Comparison of ENCODE assay signal across 8 cellular contexts in genomic region chr6:30463651-30464618, GRCh38. TPM values are rescaled to one million over a fixed set of nuclear protein-coding genes. Genes with fewer than 3 reads are reported as not detected.
A peak's percentile ranks its signal among the peaks of the same experiment; 100 is the strongest.
DNase-seq lines count a peak whose midpoint lies in the region; ATAC-seq and TF ChIP-seq lines count a peak whose summit lies in the region.

No MANE protein-coding gene starts in this region.

- peaks cover 12% of the 10 kb centered on the region for H3K9me3 Mint-ChIP-seq in activated CD8-positive, alpha-beta T cell treated with anti-CD3 and anti-CD28 coated beads, Interleukin-2, amount 10 ng/mL, durations not matched to agents 7 days and 5 days (ENCODE audit: insufficient read depth)
- H3K9me3 Mint-ChIP-seq in Caco-2 (ENCODE audit: unreplicated experiment) = no peaks in the 10 kb centered on the region

- peaks cover 91% of the 10 kb centered on the region for H3K27me3 ChIP-seq in Loucy (ENCODE audit: insufficient read depth, low read length, poor library complexity, severe bottlenecking)
- peaks cover 8% of the 10 kb centered on the region for H3K27me3 ChIP-seq in Caco-2 (replicated peaks; ENCODE audit: control insufficient read depth, insufficient read depth, low read length)

- DNase-seq in activated CD8-positive, alpha-beta T cell treated with anti-CD3 and anti-CD28 coated beads, Interleukin-2, amount 10 ng/mL, durations not matched to agents 7 days and 5 days = peak; percentile 78
- peak; percentile 64 for DNase-seq in glomerular visceral epithelial cell (ENCODE audit: extremely low spot score)
- DNase-seq in stimulated activated CD8-positive, alpha-beta memory T cell treated with anti-CD3 and anti-CD28 coated beads, Interleukin-15, amount 100 ng/mL, for 4 hours (ENCODE audit: low read depth in 2 of 2) = peak; percentile 39 to 52
- no peak for DNase-seq in DMS79 (lab: John Stamatoyannopoulos, UW)
- DNase-seq in Caco-2 = no peak

- peaks cover 9% of the 10 kb centered on the region for H4K20me1 ChIP-seq in Loucy (ENCODE audit: insufficient read depth, low read length, poor library complexity, severe bottlenecking)

- no peak overlapping the region for H3K9ac ChIP-seq in Loucy (ENCODE audit: low read depth, low read length, poor library complexity, severe bottlenecking)

- POLR2A ChIA-PET in activated CD8-positive, alpha-beta T cell treated with anti-CD3 and anti-CD28 coated beads, Interleukin-2, amount 10 ng/mL, durations not matched to agents 7 days and 5 days (lab: Charles Lee) = no interaction called here
- POLR2A ChIA-PET in Caco-2 (lab: Charles Lee) = no interaction called here

- H3K4me1 ChIP-seq in Loucy (ENCODE audit: insufficient read depth, low read length, poor library complexity, severe bottlenecking) = peaks cover 14% of the 10 kb centered on the region
- H3K4me1 ChIP-seq in Caco-2 = no peaks in the 10 kb centered on the region

- intact Hi-C loops in Caco-2 (cut with micrococcal nuclease; ENCODE audit: unreplicated experiment) = no loop called here

- no peaks in the 10 kb centered on the region for H3K79me2 ChIP-seq in Loucy (ENCODE audit: insufficient read depth, low read length)

- no peak overlapping the region for H2AFZ ChIP-seq in Loucy (ENCODE audit: low read length)

- H3K27ac Mint-ChIP-seq in activated CD8-positive, alpha-beta T cell treated with anti-CD3 and anti-CD28 coated beads, Interleukin-2, amount 10 ng/mL, durations not matched to agents 7 days and 5 days = no peak overlapping the region
- H3K27ac Mint-ChIP-seq in Caco-2 (ENCODE audit: unreplicated experiment) = no peak overlapping the region

- H3K27me3 Mint-ChIP-seq in activated CD8-positive, alpha-beta T cell treated with anti-CD3 and anti-CD28 coated beads, Interleukin-2, amount 10 ng/mL, durations not matched to agents 7 days and 5 days (ENCODE audit: low read depth) = peaks cover 80% of the 10 kb centered on the region
- peaks cover 65% of the 10 kb centered on the region for H3K27me3 Mint-ChIP-seq in Caco-2 (ENCODE audit: insufficient read depth, unreplicated experiment)

- H3K4me2 ChIP-seq in Loucy (ENCODE audit: low read depth, low read length, poor library complexity, severe bottlenecking) = peak overlapping the region; percentile 52

- H3K9me2 ChIP-seq in Loucy (replicated peaks; ENCODE audit: low read depth, low read length) = no peaks in the 10 kb centered on the region

- no peaks in the 10 kb centered on the region for H3F3A ChIP-seq in Loucy (ENCODE audit: low read depth)

- BruUV-seq in Caco-2 (replicated peaks; lab: Mats Ljungman, UMichigan) = no TSS peak

- H3K36me3 ChIP-seq in Loucy (ENCODE audit: insufficient read depth, low read length) (no peaks in the 10 kb centered on the region), Caco-2 (ENCODE audit: control insufficient read depth, insufficient read depth, low read length) (no peaks in the 10 kb centered on the region)

- peaks cover 29% of the 10 kb centered on the region for H3K4me1 Mint-ChIP-seq in activated CD8-positive, alpha-beta T cell treated with anti-CD3 and anti-CD28 coated beads, Interleukin-2, amount 10 ng/mL, durations not matched to agents 7 days and 5 days (ENCODE audit: low read depth)
- peaks cover 6% of the 10 kb centered on the region for H3K4me1 Mint-ChIP-seq in Caco-2 (ENCODE audit: low read depth, unreplicated experiment)

- no peaks in the 10 kb centered on the region for H3K9me3 ChIP-seq in Loucy (ENCODE audit: insufficient read depth, low read depth, low read length)
- H3K9me3 ChIP-seq in Caco-2 = no peaks in the 10 kb centered on the region

- no peak for TF ChIP-seq CTCF in Loucy (conservative IDR thresholded peaks at IDR 0.05; ENCODE audit: low read length)
- TF ChIP-seq CTCF in Caco-2 (IDR thresholded peaks at IDR 0.05; ENCODE audit: insufficient read depth in 1 of 2, low read depth in 1 of 2, low read length in 1 of 2, severe bottlenecking in 1 of 2, unreplicated experiment in 1 of 2) = no peak

- CTCF ChIA-PET in activated CD8-positive, alpha-beta T cell treated with anti-CD3 and anti-CD28 coated beads, Interleukin-2, amount 10 ng/mL, durations not matched to agents 7 days and 5 days (lab: Charles Lee) = interaction anchor here (0.8 to 6.1 kb wide), 8 partner anchors 9 to 133 kb away, joined by 3 to 44 read pairs (median 5); no protein-coding TSS in a partner anchor
- CTCF ChIA-PET in Caco-2 (lab: Charles Lee) = interaction anchor here (1.4 kb wide), 1 partner anchor 10 kb away, joined by 8 read pairs; no protein-coding TSS in a partner anchor

- peaks cover 2% of the 10 kb centered on the region for H3K36me3 Mint-ChIP-seq in activated CD8-positive, alpha-beta T cell treated with anti-CD3 and anti-CD28 coated beads, Interleukin-2, amount 10 ng/mL, durations not matched to agents 7 days and 5 days (ENCODE audit: low read depth)
- H3K36me3 Mint-ChIP-seq in Caco-2 (ENCODE audit: insufficient read depth, unreplicated experiment) = peaks cover 6% of the 10 kb centered on the region

- no peak overlapping the region for H3K4me3 Mint-ChIP-seq in activated CD8-positive, alpha-beta T cell treated with anti-CD3 and anti-CD28 coated beads, Interleukin-2, amount 10 ng/mL, durations not matched to agents 7 days and 5 days
- H3K4me3 Mint-ChIP-seq in Caco-2 (ENCODE audit: unreplicated experiment) = no peak overlapping the region

- peak overlapping the region; percentile 30 for H3K4me3 ChIP-seq in Loucy (ENCODE audit: low read length, poor library complexity, severe bottlenecking)
- no peak overlapping the region for H3K4me3 ChIP-seq in Caco-2 (ENCODE audit: low read depth, low read length)

- ATAC-seq in activated CD8-positive, alpha-beta T cell treated with anti-CD3 and anti-CD28 coated beads, Interleukin-2, amount 10 ng/mL, durations not matched to agents 7 days and 5 days = peak; percentile 64
- ATAC-seq in HG02759 (IDR thresholded peaks at IDR 0.05; ENCODE audit: unreplicated experiment) (no peak), GM21576 (IDR thresholded peaks at IDR 0.05; ENCODE audit: unreplicated experiment) (no peak)

RNA-seq across cellular contexts. Expression of gene HLA-E, which starts 25.4 kb away (rescaled TPM):
- 100 to 1,000 TPM; 523 to 536 TPM for total RNA-seq in activated CD8-positive, alpha-beta T cell treated with anti-CD3 and anti-CD28 coated beads, Interleukin-2, amount 10 ng/mL, durations not matched to agents 7 days and 5 days
- total RNA-seq in Caco-2 (2022) = 47.0 and 49.6 TPM in 2 replicates

Comparison
In these comparisons a context has a peak if more than half of its experiments do, and no peak if none do; other contexts are left out.
1. DNase-seq: peak in activated CD8-positive, alpha-beta T cell treated with anti-CD3 and anti-CD28 coated beads, Interleukin-2, amount 10 ng/mL, durations not matched to agents 7 days and 5 days (single experiment), glomerular visceral epithelial cell (single experiment) and stimulated activated CD8-positive, alpha-beta memory T cell treated with anti-CD3 and anti-CD28 coated beads, Interleukin-15, amount 100 ng/mL, for 4 hours (2 of 2); none in DMS79 (single experiment) and Caco-2 (0 of 2).
2. RNA of gene HLA-E, which starts 25.4 kb away (total RNA-seq): 523 to 536 TPM in activated CD8-positive, alpha-beta T cell treated with anti-CD3 and anti-CD28 coated beads, Interleukin-2, amount 10 ng/mL, durations not matched to agents 7 days and 5 days; 47.0 to 49.6 TPM in Caco-2; every median in the first group is over 10 times any median in the second.